Comparison of ENCODE assay signal across 22 cellular contexts in genomic region chr7:96614154-96614867, GRCh38.
DNase-seq lines count a peak whose midpoint lies in the region; ATAC-seq lines count a peak whose summit lies in the region.
"Had no signal": no experiment of that assay in that cellular context is flagged by ENCODE, and none has a peak within 500 bp of the region (broad histone marks: within the 10 kb centered on the region; RNA-seq: fewer than 3 reads in every experiment).

No MANE protein-coding gene starts in this region.

- intact Hi-C loops in left ventricle myocardium superior (cut with micrococcal nuclease), result no loop called here

- DNase-seq in inferior parietal cortex (ENCODE audit: extremely low spot score) (no peak), left ventricle myocardium superior (no peak)
- DNase-seq in NK-92 treated with Interleukin-12 subunit alpha and Interleukin-12 subunit beta, amount 100 ng/mL, for 24 hours (lab: John Stamatoyannopoulos, UW), result no peak
- DNase-seq: activated CD4-positive, alpha-beta memory T cell treated with anti-CD3 and anti-CD28 coated beads for 36 hours; activated effector memory CD4-positive, alpha-beta T cell treated with anti-CD3 and anti-CD28 coated beads, Interleukin-2, amount 50 U/mL, for 16 hours; body of pancreas; COR-L47; DMS79 treated with DMSO at 0.1 percent for 48 hours; effector memory CD4-positive, alpha-beta T cell; HCEC 1CT; KG1; NCI-H1048; NCI-H187 treated with DMSO at 0.1 percent for 48 hours; NCI-H69; T-helper 9 cell; upper lobe of left lung had no signal

- ATAC-seq in GM18499 (IDR thresholded peaks at IDR 0.05; ENCODE audit: insufficient read depth, unreplicated experiment) (peak; percentile 73), GM19438 (IDR thresholded peaks at IDR 0.05; ENCODE audit: low read depth, unreplicated experiment) (peak; percentile 66), HG02852 (IDR thresholded peaks at IDR 0.05; ENCODE audit: unreplicated experiment) (peak; percentile 94), HG03565 (IDR thresholded peaks at IDR 0.05; ENCODE audit: unreplicated experiment) (peak; percentile 54), left ventricle myocardium superior (no peak), HG03097 (IDR thresholded peaks at IDR 0.05; ENCODE audit: low FRiP score, unreplicated experiment) (no peak)
- ATAC-seq: body of pancreas, Right ventricle myocardium inferior had no signal

Comparison
In these comparisons a context has a peak if more than half of its experiments do, and no peak if none do; other contexts are left out.
1. ATAC-seq: peak in GM18499 (single experiment), GM19438 (single experiment), HG02852 (single experiment) and HG03565 (single experiment); none in left ventricle myocardium superior (single experiment) and HG03097 (single experiment).